ENCODE assay signal across 12 cellular contexts in the genomic region with DNA sequence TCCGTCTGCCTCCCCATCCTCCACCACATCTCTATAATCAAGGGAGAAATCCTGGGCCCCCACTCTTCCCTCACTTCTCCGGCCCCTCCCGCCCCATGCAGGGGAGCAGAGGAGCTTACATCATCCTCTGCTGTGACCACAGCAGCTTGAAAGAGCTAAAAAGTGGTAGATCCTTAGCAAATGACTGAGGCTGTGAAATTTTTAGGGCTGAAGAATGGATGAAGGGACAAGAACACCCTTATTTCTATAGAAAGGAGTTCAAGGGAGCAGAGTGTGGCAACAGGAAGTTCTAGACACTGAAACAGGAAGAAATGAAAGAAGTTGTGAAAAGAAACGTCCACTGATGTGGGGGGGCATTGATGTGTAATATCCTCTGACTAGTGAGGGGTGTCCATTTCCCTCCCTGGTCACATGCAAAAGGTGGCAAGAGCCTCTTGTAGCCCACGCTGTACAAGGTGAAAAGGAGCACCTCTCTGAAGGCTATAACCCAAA.
DNase-seq lines count a peak whose midpoint lies in the region; ATAC-seq, FAIRE-seq and TF ChIP-seq lines count a peak whose summit lies in the region.
"Had no signal": no experiment of that assay in that cellular context is flagged by ENCODE, and none has a peak within 500 bp of the region (broad histone marks: within the 10 kb centered on the region; RNA-seq: fewer than 3 reads in every experiment).

No MANE protein-coding gene starts in this region.

- RAD21 ChIA-PET in GM12878 (lab: Charles Lee; ENCODE audit: unreplicated experiment), result interaction anchor here (1.3 kb wide), 1 partner anchor 11 kb away, joined by 3 read pairs; no protein-coding TSS in a partner anchor

- in situ Hi-C loops in GM12878 (cut with MboI), result no loop called here

- 68% methylated on average over 5 of the region's 5 CpGs for WGBS in GM12878 (ENCODE audit: insufficient coverage, insufficient replicate concordance, low lambda C conversion rate, missing lambda C conversion rate)

- H3K4me3 Mint-ChIP-seq in activated CD4-positive, alpha-beta T cell treated with anti-CD3 and anti-CD28 coated beads for 36 hours, result no peak overlapping the region

- no peaks in the 10 kb centered on the region for H3K9me3 Mint-ChIP-seq in activated CD4-positive, alpha-beta T cell treated with anti-CD3 and anti-CD28 coated beads for 36 hours (ENCODE audit: low read depth)

- SMC1A ChIA-PET in GM12878 (lab: Charles Lee; ENCODE audit: uncharacterized antibody, unreplicated experiment), result interaction anchor here (0.5 to 1.4 kb wide), 3 partner anchors 11 to 697 kb away, joined by 3 read pairs; no protein-coding TSS in a partner anchor

- ATAC-seq in activated CD4-positive, alpha-beta T cell treated with anti-CD3 and anti-CD28 coated beads for 36 hours, result no peak
- ATAC-seq in GM12878, result peak; percentile 90
- ATAC-seq: A549, psoas muscle had no signal

- no peak overlapping the region for H3K9ac ChIP-seq in GM12878 (ENCODE audit: control insufficient read depth, insufficient read depth, low read length)

- TF ChIP-seq RAD21 in GM12878 (IDR thresholded peaks at IDR 0.05; ENCODE audit: insufficient read depth, low read depth, low read length), result no peak

- TF ChIP-seq EP300 in GM12878 (IDR thresholded peaks at IDR 0.05; ENCODE audit: borderline replicate concordance in 1 of 2, control insufficient read depth in 1 of 2, low read depth in 2 of 2, low read length in 2 of 2), result no peak

- peaks cover 6% of the 10 kb centered on the region; the same call in 1 of the 2 replicates for H3K4me1 ChIP-seq in GM12878 (ENCODE audit: control insufficient read depth, insufficient read depth, low read length)
- no peaks in the 10 kb centered on the region for H3K4me1 ChIP-seq in osteoblast (ENCODE audit: insufficient read depth, low read length)
- H3K4me1 ChIP-seq: A549 had no signal

- H3K27me3 ChIP-seq in GM12878 (replicated peaks in 1 of 2; ENCODE audit: control insufficient read depth in 2 of 2, insufficient read depth in 2 of 2, low read length in 1 of 2), result no peaks in the 10 kb centered on the region
- no peaks in the 10 kb centered on the region for H3K27me3 ChIP-seq in osteoblast (ENCODE audit: insufficient read depth, low read length)

- peaks cover 20% of the 10 kb centered on the region for H3K4me1 Mint-ChIP-seq in activated CD4-positive, alpha-beta T cell treated with anti-CD3 and anti-CD28 coated beads for 36 hours

- H3K4me3 ChIP-seq in GM12878, result no peak overlapping the region
- H3K4me3 ChIP-seq in osteoblast (ENCODE audit: insufficient read depth, low read length), result no peak overlapping the region
- H3K4me3 ChIP-seq: A549, psoas muscle had no signal

- H3K27me3 Mint-ChIP-seq in activated CD4-positive, alpha-beta T cell treated with anti-CD3 and anti-CD28 coated beads for 36 hours, result no peaks in the 10 kb centered on the region

- POLR2A ChIA-PET in activated CD4-positive, alpha-beta T cell treated with anti-CD3 and anti-CD28 coated beads for 36 hours (lab: Charles Lee), result no interaction called here
- POLR2A ChIA-PET in GM12878 (lab: Charles Lee), result interaction anchor here (0.6 to 0.7 kb wide), 2 partner anchors 150 to 346 kb away, joined by 7 read pairs; no protein-coding TSS in a partner anchor

- H2AFZ ChIP-seq in GM12878 (ENCODE audit: control insufficient read depth, low read depth, low read length) (no peak overlapping the region; the same call in 1 of the 2 replicates), osteoblast (ENCODE audit: low read length) (peak overlapping the region; percentile 63)

- H3K4me2 ChIP-seq in GM12878 (ENCODE audit: control insufficient read depth, insufficient read depth), result no peak overlapping the region
- H3K4me2 ChIP-seq in osteoblast (ENCODE audit: insufficient read depth, low read length), result no peak overlapping the region
- H3K4me2 ChIP-seq: A549 had no signal

- H4K20me1 ChIP-seq in GM12878 (ENCODE audit: control insufficient read depth, insufficient read depth), result no peaks in the 10 kb centered on the region
- H4K20me1 ChIP-seq in osteoblast (ENCODE audit: insufficient read depth, low read length), result no peaks in the 10 kb centered on the region

- TF ChIP-seq CTCF in GM12878 (IDR thresholded peaks at IDR 0.05 in 2 of 3, conservative IDR thresholded peaks at IDR 0.05 in 1 of 3; ENCODE audit: control insufficient read depth in 2 of 3, extremely low read depth in 1 of 3, insufficient read depth in 1 of 3, low read depth in 3 of 3, low read length in 3 of 3) (no peak), osteoblast (IDR thresholded peaks at IDR 0.05; ENCODE audit: extremely low read depth, low read depth, low read length) (no peak)

- H3K27ac Mint-ChIP-seq in activated CD4-positive, alpha-beta T cell treated with anti-CD3 and anti-CD28 coated beads for 36 hours, result peak overlapping the region; percentile 10

- H3K79me2 ChIP-seq in GM12878 (ENCODE audit: control insufficient read depth, insufficient read depth, low read length), result no peaks in the 10 kb centered on the region
- no peaks in the 10 kb centered on the region for H3K79me2 ChIP-seq in osteoblast (ENCODE audit: insufficient read depth, low read length)

- intact Hi-C loops in activated CD4-positive, alpha-beta T cell treated with anti-CD3 and anti-CD28 coated beads for 36 hours (cut with DNase I, micrococcal nuclease), result no loop called here
- intact Hi-C loops in GM12878 (cut with micrococcal nuclease; ENCODE audit: unreplicated experiment), result no loop called here

- H3K9me3 ChIP-seq in GM12878 (replicated peaks; ENCODE audit: control insufficient read depth, insufficient read depth, low read length), result no peaks in the 10 kb centered on the region
- no peaks in the 10 kb centered on the region for H3K9me3 ChIP-seq in osteoblast (ENCODE audit: low read depth, low read length)
- H3K9me3 ChIP-seq: A549, psoas muscle had no signal

- no peak for TF ChIP-seq POLR2A in GM12878 (IDR thresholded peaks at IDR 0.05; ENCODE audit: low read depth, low read length)

- no peaks in the 10 kb centered on the region for H3K36me3 Mint-ChIP-seq in activated CD4-positive, alpha-beta T cell treated with anti-CD3 and anti-CD28 coated beads for 36 hours (ENCODE audit: low read depth)

- H3K27ac ChIP-seq in GM12878 (ENCODE audit: control insufficient read depth, insufficient read depth) (no peak overlapping the region), osteoblast (ENCODE audit: low read depth, low read length) (no peak overlapping the region)
- H3K27ac ChIP-seq: A549, psoas muscle had no signal

- BruUV-seq in GM12878 (replicated peaks; lab: Mats Ljungman, UMichigan), result no TSS peak

- CTCF ChIA-PET in activated CD4-positive, alpha-beta T cell treated with anti-CD3 and anti-CD28 coated beads for 36 hours (lab: Charles Lee), result interaction anchor here (0.5 to 0.6 kb wide), 2 partner anchors 11 to 491 kb away, joined by 3 read pairs; no protein-coding TSS in a partner anchor
- CTCF ChIA-PET in GM12878 (lab: Yijun Ruan, JAX), result no interaction called here

- DNase-seq in activated CD4-positive, alpha-beta T cell treated with anti-CD3 and anti-CD28 coated beads for 36 hours, result no peak
- no peak for DNase-seq in activated CD4-positive, alpha-beta T cell treated with anti-CD3 and anti-CD28 coated beads, Interleukin-2, amount 50 U/mL, for 4 hours
- DNase-seq in NOMO-1 (lab: John Stamatoyannopoulos, UW; ENCODE audit: unreplicated experiment in 2 of 2) (peak; percentile 89 to 95), GM12878 (ENCODE audit: low read depth, low spot score) (no peak), osteoblast (ENCODE audit: insufficient read length, low spot score, missing footprints) (no peak), NCI-H1417 treated with DMSO at 0.1 percent for 48 hours (lab: John Stamatoyannopoulos, UW) (no peak), pons (ENCODE audit: low spot score) (no peak)
- DNase-seq in stimulated activated CD8-positive, alpha-beta memory T cell treated with anti-CD3 and anti-CD28 coated beads, Interleukin-4, amount 100 ng/mL, for 48 hours, result no peak
- DNase-seq: NCI-H1105 treated with DMSO at 0.1 percent for 48 hours, psoas muscle, SHP77 had no signal

- no peaks in the 10 kb centered on the region for H3K36me3 ChIP-seq in GM12878 (ENCODE audit: control insufficient read depth in 2 of 2, insufficient read depth in 2 of 2, low read length in 1 of 2)
- no peaks in the 10 kb centered on the region for H3K36me3 ChIP-seq in osteoblast (ENCODE audit: insufficient read depth, low read length)

- no peak for FAIRE-seq in GM12878 (lab: Jason Lieb, UNC)
- FAIRE-seq: A549 had no signal

TF ChIP-seq in GM12878, 131 proteins besides CTCF, POLR2A, EP300 and RAD21 (continues in another document):
- no peak for TF ChIP-seq TCF7 (IDR thresholded peaks at IDR 0.05; ENCODE audit: borderline replicate concordance)
- TF ChIP-seq FOS (IDR thresholded peaks at IDR 0.05; ENCODE audit: borderline replicate concordance, extremely low read depth, insufficient read length), result no peak
- TF ChIP-seq ATF7 (IDR thresholded peaks at IDR 0.05; ENCODE audit: low read depth), result peak; percentile 46; the same call in 1 of the 2 replicates
- TF ChIP-seq IKZF1 (conservative IDR thresholded peaks at IDR 0.05), result peak; percentile 58; the same call in 1 of the 2 replicates
- no peak for TF ChIP-seq SUZ12 (IDR thresholded peaks at IDR 0.05; ENCODE audit: unreplicated experiment)
- TF ChIP-seq NFYA (IDR thresholded peaks at IDR 0.05; ENCODE audit: borderline replicate concordance, low read depth, low read length), result no peak
- TF ChIP-seq MEF2A (IDR thresholded peaks at IDR 0.05; ENCODE audit: insufficient read depth, low read depth, low read length), result no peak
- 0 out of 2 replicates have a peak, but pooled peaks have one; percentile 10 for TF ChIP-seq ZNF24 (IDR thresholded peaks at IDR 0.05)
- TF ChIP-seq ETV6 (conservative IDR thresholded peaks at IDR 0.05 in 1 of 2, IDR thresholded peaks at IDR 0.05 in 1 of 2; ENCODE audit: borderline replicate concordance in 1 of 2, low read depth in 1 of 2), result peak in 1 of 2 experiments; percentile 93; a peak in 2 of 4 replicates

Comparison
In these comparisons a context has a peak if more than half of its experiments do, and no peak if none do; other contexts are left out.
1. DNase-seq: peak in NOMO-1 (2 of 2); none in activated CD4-positive, alpha-beta T cell treated with anti-CD3 and anti-CD28 coated beads for 36 hours (single experiment), activated CD4-positive, alpha-beta T cell treated with anti-CD3 and anti-CD28 coated beads, Interleukin-2, amount 50 U/mL, for 4 hours (0 of 2), GM12878 (single experiment), osteoblast (single experiment), NCI-H1417 treated with DMSO at 0.1 percent for 48 hours (single experiment), pons (single experiment) and stimulated activated CD8-positive, alpha-beta memory T cell treated with anti-CD3 and anti-CD28 coated beads, Interleukin-4, amount 100 ng/mL, for 48 hours (single experiment).